Comparison of ENCODE assay signal across 1 cellular context in the genomic region with DNA sequence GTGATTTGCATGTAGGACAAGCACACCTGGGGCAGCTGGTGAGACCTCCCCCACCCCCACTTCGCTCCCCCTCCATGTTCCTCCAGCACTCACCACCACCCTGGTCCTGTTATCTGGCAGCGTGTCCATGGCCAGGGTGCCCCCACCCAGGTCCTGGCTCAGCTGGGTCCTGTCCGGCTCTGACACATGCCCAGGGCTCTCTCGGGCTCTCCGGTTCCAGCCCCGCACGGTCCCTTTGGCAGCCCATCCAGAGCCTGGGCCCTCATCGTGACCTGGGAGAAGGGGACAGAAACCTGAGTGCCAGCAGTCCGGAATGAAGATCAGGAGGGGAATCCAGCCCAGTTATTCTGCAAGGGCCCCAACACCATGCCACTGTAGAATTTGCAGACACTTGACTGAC.
TF ChIP-seq lines count a peak whose summit lies in the region.

No MANE protein-coding gene starts in this region.

TF ChIP-seq in GM23338, 12 proteins besides CTCF, POLR2A, EP300 and RAD21 (continued from another document):
- no peak for TF ChIP-seq EZH2phosphoT487 (IDR thresholded peaks at IDR 0.05; ENCODE audit: unreplicated experiment)
- TF ChIP-seq ZNF114 (CRISPR knock-in tag; IDR thresholded peaks at IDR 0.05) = no peak
- TF ChIP-seq, protein P1, sequence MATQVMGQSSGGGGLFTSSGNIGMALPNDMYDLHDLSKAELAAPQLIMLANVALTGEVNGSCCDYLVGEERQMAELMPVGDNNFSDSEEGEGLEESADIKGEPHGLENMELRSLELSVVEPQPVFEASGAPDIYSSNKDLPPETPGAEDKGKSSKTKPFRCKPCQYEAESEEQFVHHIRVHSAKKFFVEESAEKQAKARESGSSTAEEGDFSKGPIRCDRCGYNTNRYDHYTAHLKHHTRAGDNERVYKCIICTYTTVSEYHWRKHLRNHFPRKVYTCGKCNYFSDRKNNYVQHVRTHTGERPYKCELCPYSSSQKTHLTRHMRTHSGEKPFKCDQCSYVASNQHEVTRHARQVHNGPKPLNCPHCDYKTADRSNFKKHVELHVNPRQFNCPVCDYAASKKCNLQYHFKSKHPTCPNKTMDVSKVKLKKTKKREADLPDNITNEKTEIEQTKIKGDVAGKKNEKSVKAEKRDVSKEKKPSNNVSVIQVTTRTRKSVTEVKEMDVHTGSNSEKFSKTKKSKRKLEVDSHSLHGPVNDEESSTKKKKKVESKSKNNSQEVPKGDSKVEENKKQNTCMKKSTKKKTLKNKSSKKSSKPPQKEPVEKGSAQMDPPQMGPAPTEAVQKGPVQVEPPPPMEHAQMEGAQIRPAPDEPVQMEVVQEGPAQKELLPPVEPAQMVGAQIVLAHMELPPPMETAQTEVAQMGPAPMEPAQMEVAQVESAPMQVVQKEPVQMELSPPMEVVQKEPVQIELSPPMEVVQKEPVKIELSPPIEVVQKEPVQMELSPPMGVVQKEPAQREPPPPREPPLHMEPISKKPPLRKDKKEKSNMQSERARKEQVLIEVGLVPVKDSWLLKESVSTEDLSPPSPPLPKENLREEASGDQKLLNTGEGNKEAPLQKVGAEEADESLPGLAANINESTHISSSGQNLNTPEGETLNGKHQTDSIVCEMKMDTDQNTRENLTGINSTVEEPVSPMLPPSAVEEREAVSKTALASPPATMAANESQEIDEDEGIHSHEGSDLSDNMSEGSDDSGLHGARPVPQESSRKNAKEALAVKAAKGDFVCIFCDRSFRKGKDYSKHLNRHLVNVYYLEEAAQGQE (IDR thresholded peaks at IDR 0.05; ENCODE audit: unreplicated experiment) = no peak
- TF ChIP-seq, protein P2, sequence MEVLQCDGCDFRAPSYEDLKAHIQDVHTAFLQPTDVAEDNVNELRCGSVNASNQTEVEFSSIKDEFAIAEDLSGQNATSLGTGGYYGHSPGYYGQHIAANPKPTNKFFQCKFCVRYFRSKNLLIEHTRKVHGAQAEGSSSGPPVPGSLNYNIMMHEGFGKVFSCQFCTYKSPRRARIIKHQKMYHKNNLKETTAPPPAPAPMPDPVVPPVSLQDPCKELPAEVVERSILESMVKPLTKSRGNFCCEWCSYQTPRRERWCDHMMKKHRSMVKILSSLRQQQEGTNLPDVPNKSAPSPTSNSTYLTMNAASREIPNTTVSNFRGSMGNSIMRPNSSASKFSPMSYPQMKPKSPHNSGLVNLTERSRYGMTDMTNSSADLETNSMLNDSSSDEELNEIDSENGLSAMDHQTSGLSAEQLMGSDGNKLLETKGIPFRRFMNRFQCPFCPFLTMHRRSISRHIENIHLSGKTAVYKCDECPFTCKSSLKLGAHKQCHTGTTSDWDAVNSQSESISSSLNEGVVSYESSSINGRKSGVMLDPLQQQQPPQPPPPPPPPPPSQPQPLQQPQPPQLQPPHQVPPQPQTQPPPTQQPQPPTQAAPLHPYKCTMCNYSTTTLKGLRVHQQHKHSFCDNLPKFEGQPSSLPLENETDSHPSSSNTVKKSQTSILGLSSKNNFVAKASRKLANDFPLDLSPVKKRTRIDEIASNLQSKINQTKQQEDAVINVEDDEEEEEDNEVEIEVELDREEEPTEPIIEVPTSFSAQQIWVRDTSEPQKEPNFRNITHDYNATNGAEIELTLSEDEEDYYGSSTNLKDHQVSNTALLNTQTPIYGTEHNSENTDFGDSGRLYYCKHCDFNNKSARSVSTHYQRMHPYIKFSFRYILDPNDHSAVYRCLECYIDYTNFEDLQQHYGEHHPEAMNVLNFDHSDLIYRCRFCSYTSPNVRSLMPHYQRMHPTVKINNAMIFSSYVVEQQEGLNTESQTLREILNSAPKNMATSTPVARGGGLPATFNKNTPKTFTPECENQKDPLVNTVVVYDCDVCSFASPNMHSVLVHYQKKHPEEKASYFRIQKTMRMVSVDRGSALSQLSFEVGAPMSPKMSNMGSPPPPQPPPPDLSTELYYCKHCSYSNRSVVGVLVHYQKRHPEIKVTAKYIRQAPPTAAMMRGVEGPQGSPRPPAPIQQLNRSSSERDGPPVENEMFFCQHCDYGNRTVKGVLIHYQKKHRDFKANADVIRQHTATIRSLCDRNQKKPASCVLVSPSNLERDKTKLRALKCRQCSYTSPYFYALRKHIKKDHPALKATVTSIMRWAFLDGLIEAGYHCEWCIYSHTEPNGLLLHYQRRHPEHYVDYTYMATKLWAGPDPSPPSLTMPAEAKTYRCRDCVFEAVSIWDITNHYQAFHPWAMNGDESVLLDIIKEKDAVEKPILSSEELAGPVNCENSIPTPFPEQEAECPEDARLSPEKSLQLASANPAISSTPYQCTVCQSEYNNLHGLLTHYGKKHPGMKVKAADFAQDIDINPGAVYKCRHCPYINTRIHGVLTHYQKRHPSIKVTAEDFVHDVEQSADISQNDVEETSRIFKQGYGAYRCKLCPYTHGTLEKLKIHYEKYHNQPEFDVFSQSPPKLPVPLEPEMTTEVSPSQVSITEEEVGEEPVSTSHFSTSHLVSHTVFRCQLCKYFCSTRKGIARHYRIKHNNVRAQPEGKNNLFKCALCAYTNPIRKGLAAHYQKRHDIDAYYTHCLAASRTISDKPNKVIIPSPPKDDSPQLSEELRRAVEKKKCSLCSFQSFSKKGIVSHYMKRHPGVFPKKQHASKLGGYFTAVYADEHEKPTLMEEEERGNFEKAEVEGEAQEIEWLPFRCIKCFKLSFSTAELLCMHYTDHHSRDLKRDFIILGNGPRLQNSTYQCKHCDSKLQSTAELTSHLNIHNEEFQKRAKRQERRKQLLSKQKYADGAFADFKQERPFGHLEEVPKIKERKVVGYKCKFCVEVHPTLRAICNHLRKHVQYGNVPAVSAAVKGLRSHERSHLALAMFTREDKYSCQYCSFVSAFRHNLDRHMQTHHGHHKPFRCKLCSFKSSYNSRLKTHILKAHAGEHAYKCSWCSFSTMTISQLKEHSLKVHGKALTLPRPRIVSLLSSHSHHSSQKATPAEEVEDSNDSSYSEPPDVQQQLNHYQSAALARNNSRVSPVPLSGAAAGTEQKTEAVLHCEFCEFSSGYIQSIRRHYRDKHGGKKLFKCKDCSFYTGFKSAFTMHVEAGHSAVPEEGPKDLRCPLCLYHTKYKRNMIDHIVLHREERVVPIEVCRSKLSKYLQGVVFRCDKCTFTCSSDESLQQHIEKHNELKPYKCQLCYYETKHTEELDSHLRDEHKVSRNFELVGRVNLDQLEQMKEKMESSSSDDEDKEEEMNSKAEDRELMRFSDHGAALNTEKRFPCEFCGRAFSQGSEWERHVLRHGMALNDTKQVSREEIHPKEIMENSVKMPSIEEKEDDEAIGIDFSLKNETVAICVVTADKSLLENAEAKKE (CRISPR knock-in tag; IDR thresholded peaks at IDR 0.05) = no peak
- TF ChIP-seq CREB1 (CRISPR knock-in tag; IDR thresholded peaks at IDR 0.05; ENCODE audit: low read depth) = no peak
- no peak for TF ChIP-seq NANOG (IDR thresholded peaks at IDR 0.05; ENCODE audit: borderline replicate concordance)
- no peak for TF ChIP-seq EZH2 (IDR thresholded peaks at IDR 0.05; ENCODE audit: low read depth, unreplicated experiment)
- TF ChIP-seq JUNB (IDR thresholded peaks at IDR 0.05; ENCODE audit: unreplicated experiment) = no peak
- TF ChIP-seq, protein P3, sequence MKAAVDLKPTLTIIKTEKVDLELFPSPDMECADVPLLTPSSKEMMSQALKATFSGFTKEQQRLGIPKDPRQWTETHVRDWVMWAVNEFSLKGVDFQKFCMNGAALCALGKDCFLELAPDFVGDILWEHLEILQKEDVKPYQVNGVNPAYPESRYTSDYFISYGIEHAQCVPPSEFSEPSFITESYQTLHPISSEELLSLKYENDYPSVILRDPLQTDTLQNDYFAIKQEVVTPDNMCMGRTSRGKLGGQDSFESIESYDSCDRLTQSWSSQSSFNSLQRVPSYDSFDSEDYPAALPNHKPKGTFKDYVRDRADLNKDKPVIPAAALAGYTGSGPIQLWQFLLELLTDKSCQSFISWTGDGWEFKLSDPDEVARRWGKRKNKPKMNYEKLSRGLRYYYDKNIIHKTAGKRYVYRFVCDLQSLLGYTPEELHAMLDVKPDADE (IDR thresholded peaks at IDR 0.05) = no peak
- no peak for TF ChIP-seq ZNF331 (CRISPR knock-in tag; IDR thresholded peaks at IDR 0.05; ENCODE audit: low read depth)
TF ChIP-seq in GM23338: peak in this region for 0.
